1 cellular context compared by ENCODE assay signal in genomic region chr6:160267102-160267501, GRCh38.
TF ChIP-seq lines count a peak whose summit lies in the region.

No MANE protein-coding gene starts in this region.

TF ChIP-seq in H1, 55 proteins besides CTCF, POLR2A, EP300 and RAD21 (continued from another document):
- TF ChIP-seq BRCA1 (IDR thresholded peaks at IDR 0.05; ENCODE audit: low read depth, low read length), result no peak
- TF ChIP-seq KDM5A (IDR thresholded peaks at IDR 0.05; ENCODE audit: low read length), result no peak
- no peak for TF ChIP-seq CBX5 (IDR thresholded peaks at IDR 0.05; ENCODE audit: low read depth, low read length)
